ENCODE assay signal across 8 cellular contexts in genomic region chr1:120176092-120176855, GRCh38. TPM values are rescaled to one million over a fixed set of nuclear protein-coding genes. Genes with fewer than 3 reads are reported as not detected.
DNase-seq lines count a peak whose midpoint lies in the region; ATAC-seq and TF ChIP-seq lines count a peak whose summit lies in the region.

Gene SEC22B, minus strand, starts transcription at chr1:120176520. Its CDS starts 139 bp downstream, at chr1:120176381.

- ATAC-seq in HG03439 (IDR thresholded peaks at IDR 0.05; ENCODE audit: unreplicated experiment), result peak; percentile 98

- H3K36me3 ChIP-seq in kidney epithelial cell (ENCODE audit: control insufficient read depth, insufficient read depth, low read length), result no peaks in the 10 kb centered on the region

- H3K27me3 ChIP-seq in kidney epithelial cell (ENCODE audit: control insufficient read depth, insufficient read depth, low read length), result no peaks in the 10 kb centered on the region

- DNase-seq in Ammon's horn (ENCODE audit: low spot score) (peak; percentile 92), GM19238 (ENCODE audit: insufficient read length, low spot score) (peak; percentile 72), NCI-H510A (lab: John Stamatoyannopoulos, UW) (peak; percentile 89), cerebellum (ENCODE audit: low spot score) (peak; percentile 81), kidney epithelial cell (ENCODE audit: low read depth) (peak; percentile 74)
- peak; percentile 80 for DNase-seq in activated CD4-positive, alpha-beta T cell treated with anti-CD3 and anti-CD28 coated beads for 1 hour
- DNase-seq in stimulated activated CD4-positive, alpha-beta T cell treated with anti-CD3 and anti-CD28 coated beads, Interleukin-15, amount 100 ng/mL, for 24 hours, result peak; percentile 89

- TF ChIP-seq CTCF in kidney epithelial cell (IDR thresholded peaks at IDR 0.05; ENCODE audit: insufficient read depth, low read length, poor library complexity, severe bottlenecking), result no peak

- peak within 1 kb of the TSS; percentile 82 for H3K4me3 ChIP-seq in kidney epithelial cell (ENCODE audit: low read depth, low read length)

RNA-seq across cellular contexts. Expression of gene SEC22B, which starts in this region (rescaled TPM):
- 31.8 TPM for total RNA-seq in cerebellum
- 24.8 and 29.4 TPM in 2 replicates for total RNA-seq in kidney epithelial cell

Comparison
In these comparisons a context has a peak if more than half of its experiments do, and no peak if none do; other contexts are left out.
1. Peak in every context shown above with its lines: DNase-seq, ATAC-seq and H3K4me3 ChIP-seq.